10 cellular contexts compared by ENCODE assay signal in the genomic region with DNA sequence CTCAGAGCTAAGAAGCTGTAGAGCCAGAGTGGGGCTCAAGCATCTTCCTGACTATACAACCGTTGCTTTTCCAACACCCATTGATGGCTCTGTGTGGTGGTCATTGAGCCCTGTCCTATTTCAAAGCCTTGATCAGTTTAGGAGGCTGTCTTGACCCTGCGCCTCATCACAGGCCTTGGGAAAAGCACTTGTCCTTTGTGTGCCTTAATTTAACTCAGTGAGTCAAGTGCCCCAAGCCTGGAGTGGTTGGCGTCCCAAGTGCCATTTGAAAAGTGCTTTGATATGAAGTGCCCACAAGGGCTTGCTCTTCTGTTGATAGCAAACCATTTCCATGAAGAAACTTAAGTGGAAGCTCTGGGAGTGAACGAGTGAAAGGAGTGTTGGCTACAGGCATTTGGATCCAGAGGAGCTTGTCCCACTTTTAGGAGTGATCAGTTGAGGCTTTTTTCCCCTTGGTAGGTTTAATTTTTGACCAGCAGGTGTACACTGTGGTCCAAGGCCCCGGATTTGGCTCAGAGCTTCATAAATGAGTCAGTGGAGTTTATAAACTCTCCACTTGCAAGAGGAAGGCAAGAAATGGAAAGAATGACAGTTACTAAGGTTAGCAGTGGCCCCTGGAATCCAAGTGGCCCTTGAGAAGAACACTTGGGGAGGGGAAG. TPM values are rescaled to one million over a fixed set of nuclear protein-coding genes. Genes with fewer than 3 reads are reported as not detected.
DNase-seq lines count a peak whose midpoint lies in the region; TF ChIP-seq lines count a peak whose summit lies in the region.
"Had no signal": no experiment of that assay in that cellular context is flagged by ENCODE, and none has a peak within 500 bp of the region (broad histone marks: within the 10 kb centered on the region; RNA-seq: fewer than 3 reads in every experiment).

No MANE protein-coding gene starts in this region.

- no peak overlapping the region for H3K18ac ChIP-seq in neuronal stem cell (ENCODE audit: low read length)

- no peak overlapping the region for H2BK5ac ChIP-seq in neuronal stem cell (ENCODE audit: low read length)

- H4K91ac ChIP-seq in neuronal stem cell (ENCODE audit: low read depth, low read length, poor library complexity), result no peak overlapping the region

- H3K36me3 ChIP-seq in neuronal stem cell (replicated peaks in 1 of 2; ENCODE audit: control insufficient read depth in 2 of 2, insufficient read depth in 2 of 2, low read length in 2 of 2), result peaks cover 0 to 4% of the 10 kb centered on the region in 2 donors

- H3K79me1 ChIP-seq in neuronal stem cell (ENCODE audit: low read depth, low read length), result no peaks in the 10 kb centered on the region

- no peak overlapping the region for H3K9ac ChIP-seq in neuronal stem cell (ENCODE audit: low read depth, low read length, poor library complexity)

- no CpG with 5 or more reads among the region's 5 CpGs for WGBS in neuronal stem cell (ENCODE audit: extremely low coverage in 2 of 2, insufficient read length in 2 of 2, insufficient replicate concordance in 1 of 2), 2 donors

- H3K27ac ChIP-seq in neuronal stem cell (replicated peaks; ENCODE audit: low read length), result no peak overlapping the region

- H3K4me2 ChIP-seq in neuronal stem cell (ENCODE audit: insufficient read depth, low read length, poor library complexity, severe bottlenecking), result no peak overlapping the region

- no peak overlapping the region for H4K8ac ChIP-seq in neuronal stem cell (ENCODE audit: low read depth, low read length)

- H2AK5ac ChIP-seq in neuronal stem cell (ENCODE audit: low read depth, low read length), result no peak overlapping the region

- H3K4me3 ChIP-seq in choroid plexus epithelial cell (ENCODE audit: low read depth, low read length) (no peak overlapping the region), neuronal stem cell (ENCODE audit: low read length in 2 of 2) (no peak overlapping the region)

- in situ Hi-C loops in GM13977 (cut with MboI; ENCODE audit: low pct_unique_long_range_greater_than_20kb, low sequenced_read_pairs, unreplicated experiment), result no loop called here

- H3K23ac ChIP-seq in neuronal stem cell (ENCODE audit: low read depth, low read length, poor library complexity), result no peak overlapping the region

- H2BK120ac ChIP-seq in neuronal stem cell (ENCODE audit: low read depth, low read length), result no peak overlapping the region

- peak overlapping the region; percentile 46 for H2AFZ ChIP-seq in neuronal stem cell (ENCODE audit: low read length)

- no peaks in the 10 kb centered on the region for H3K27me3 ChIP-seq in neuronal stem cell (ENCODE audit: control insufficient read depth in 3 of 3, insufficient read depth in 3 of 3, low read depth in 1 of 3, low read length in 3 of 3)

- DNase-seq in GM13977 (ENCODE audit: low spot score) (no peak), NCI-H2107 treated with DMSO at 0.1 percent for 48 hours (lab: John Stamatoyannopoulos, UW; ENCODE audit: unreplicated experiment) (peak; percentile 11), choroid plexus epithelial cell (ENCODE audit: low read depth) (peak; percentile 50), neuronal stem cell (ENCODE audit: low spot score) (no peak), GF-D8 (lab: John Stamatoyannopoulos, UW) (no peak), occipital lobe (lab: John Stamatoyannopoulos, UW) (no peak), DMS 273 treated with DMSO at 0.1 percent for 48 hours (lab: John Stamatoyannopoulos, UW) (no peak), CD1c-positive myeloid dendritic cell (ENCODE audit: extremely low spot score) (no peak)
- DNase-seq: Caco-2, NCI-H1417 treated with DMSO at 0.1 percent for 48 hours had no signal

- H3K14ac ChIP-seq in neuronal stem cell (ENCODE audit: low read length), result no peak overlapping the region

- no peak overlapping the region for H2BK15ac ChIP-seq in neuronal stem cell (ENCODE audit: low read length)

- H3K9me3 ChIP-seq in neuronal stem cell (replicated peaks in 1 of 2; ENCODE audit: control insufficient read depth in 2 of 2, insufficient read depth in 1 of 2, low read depth in 1 of 2, low read length in 2 of 2), result no peaks in the 10 kb centered on the region
- H3K9me3 ChIP-seq: Caco-2 had no signal

- peaks cover 20 to 32% of the 10 kb centered on the region in 2 donors for H3K4me1 ChIP-seq in neuronal stem cell (ENCODE audit: control insufficient read depth in 2 of 2, insufficient read depth in 1 of 2, low read depth in 1 of 2, low read length in 2 of 2)
- H3K4me1 ChIP-seq: Caco-2 had no signal

- H3K4ac ChIP-seq in neuronal stem cell (ENCODE audit: low read length), result no peak overlapping the region

- no peak overlapping the region for H2BK12ac ChIP-seq in neuronal stem cell (ENCODE audit: low read length)

- TF ChIP-seq CTCF in GM13977 (IDR thresholded peaks at IDR 0.05; ENCODE audit: extremely low read depth, insufficient read depth, missing control alignments) (peak; percentile 5), choroid plexus epithelial cell (conservative IDR thresholded peaks at IDR 0.05; ENCODE audit: low read depth, low read length) (peak; percentile 27)

RNA-seq across cellular contexts. Expression of a gene that starts 50.3 kb away (rescaled TPM):
- 106 TPM for polyA plus RNA-seq in neuronal stem cell (2013, experiment 1 of 2)
- polyA plus RNA-seq in neuronal stem cell (2013, experiment 2 of 2), result 106 TPM
- 115 TPM for total RNA-seq in occipital lobe

Comparison
In these comparisons a context has a peak if more than half of its experiments do, and no peak if none do; other contexts are left out.
1. DNase-seq: peak in NCI-H2107 treated with DMSO at 0.1 percent for 48 hours (single experiment) and choroid plexus epithelial cell (single experiment); none in GM13977 (single experiment), neuronal stem cell (single experiment), GF-D8 (single experiment), occipital lobe (single experiment), DMS 273 treated with DMSO at 0.1 percent for 48 hours (single experiment) and CD1c-positive myeloid dendritic cell (single experiment).